ENCODE assay signal across 17 cellular contexts in genomic region chr1:25026757-25027450, GRCh38.
DNase-seq lines count a peak whose midpoint lies in the region; ATAC-seq and TF ChIP-seq lines count a peak whose summit lies in the region.
"Had no signal": no experiment of that assay in that cellular context is flagged by ENCODE, and none has a peak within 500 bp of the region (broad histone marks: within the 10 kb centered on the region; RNA-seq: fewer than 3 reads in every experiment).

No MANE protein-coding gene starts in this region.

- no peaks in the 10 kb centered on the region for H3K36me3 ChIP-seq in KOPT-K1 (ENCODE audit: insufficient read depth, low read length)

- CTCF ChIA-PET in activated CD8-positive, alpha-beta memory T cell treated with anti-CD3 and anti-CD28 coated beads, Interleukin-2, amount 10 ng/mL, durations not matched to agents 7 days and 5 days (lab: Charles Lee) = interaction anchor here (0.8 to 9.1 kb wide), 8 partner anchors 10 to 116 kb away, joined by 3 to 144 read pairs (median 6); no protein-coding TSS in a partner anchor
- CTCF ChIA-PET in HEK293T (lab: Yijun Ruan, JAX) = interaction anchor here (0.9 kb wide), 1 partner anchor 10 kb away, joined by 5 read pairs; no protein-coding TSS in a partner anchor

- TF ChIP-seq CTCF in osteocyte (IDR thresholded peaks at IDR 0.05) = peak; percentile 16

- H3K9me3 ChIP-seq in KOPT-K1 (ENCODE audit: insufficient read depth, low read length, poor library complexity, severe bottlenecking) = no peaks in the 10 kb centered on the region

- H3K36me3 Mint-ChIP-seq in activated CD8-positive, alpha-beta memory T cell treated with anti-CD3 and anti-CD28 coated beads, Interleukin-2, amount 10 ng/mL, durations not matched to agents 7 days and 5 days = no peaks in the 10 kb centered on the region
- no peaks in the 10 kb centered on the region for H3K36me3 Mint-ChIP-seq in activated naive CD8-positive, alpha-beta T cell treated with anti-CD3 and anti-CD28 coated beads, Interleukin-2, amount 50 U/mL, for 24 hours (ENCODE audit: low read depth)
- no peaks in the 10 kb centered on the region for H3K36me3 Mint-ChIP-seq in osteocyte (ENCODE audit: unreplicated experiment)

- POLR2A ChIA-PET in HEK293T (lab: Yijun Ruan, JAX) = no interaction called here

- H3K4me3 Mint-ChIP-seq in activated CD8-positive, alpha-beta memory T cell treated with anti-CD3 and anti-CD28 coated beads, Interleukin-2, amount 10 ng/mL, durations not matched to agents 7 days and 5 days = no peak overlapping the region
- peak overlapping the region; percentile 8 for H3K4me3 Mint-ChIP-seq in activated naive CD8-positive, alpha-beta T cell treated with anti-CD3 and anti-CD28 coated beads, Interleukin-2, amount 50 U/mL, for 24 hours
- H3K4me3 Mint-ChIP-seq in osteocyte (ENCODE audit: unreplicated experiment) = no peak overlapping the region

- DNase-seq in activated CD8-positive, alpha-beta memory T cell treated with anti-CD3 and anti-CD28 coated beads, Interleukin-2, amount 10 ng/mL, durations not matched to agents 7 days and 5 days = no peak
- DNase-seq in activated CD8-positive, alpha-beta memory T cell treated with anti-CD3 and anti-CD28 coated beads, Interleukin-2, amount 50 U/mL, for 4 hours = no peak
- DNase-seq in activated naive CD8-positive, alpha-beta T cell treated with anti-CD3 and anti-CD28 coated beads, Interleukin-2, amount 50 U/mL, for 24 hours = no peak
- DNase-seq in osteocyte (ENCODE audit: extremely low spot score, unreplicated experiment) = no peak
- DNase-seq in T1000 (lab: John Stamatoyannopoulos, UW) = no peak
- DNase-seq in HEK293T (ENCODE audit: extremely low spot score) = no peak
- no peak for DNase-seq in NCI-H82 treated with DMSO at 0.1 percent for 48 hours (lab: John Stamatoyannopoulos, UW; ENCODE audit: unreplicated experiment)
- DNase-seq: erythroblast, glutamatergic neuron, HCEC 1CT, NCI-H1694 treated with DMSO at 0.1 percent for 48 hours, NCI-H524 treated with DMSO at 0.1 percent for 48 hours, small intestine had no signal

- peaks cover 37% of the 10 kb centered on the region for H3K4me1 Mint-ChIP-seq in activated CD8-positive, alpha-beta memory T cell treated with anti-CD3 and anti-CD28 coated beads, Interleukin-2, amount 10 ng/mL, durations not matched to agents 7 days and 5 days
- peaks cover 94% of the 10 kb centered on the region for H3K4me1 Mint-ChIP-seq in activated naive CD8-positive, alpha-beta T cell treated with anti-CD3 and anti-CD28 coated beads, Interleukin-2, amount 50 U/mL, for 24 hours
- H3K4me1 Mint-ChIP-seq in osteocyte (ENCODE audit: unreplicated experiment) = peaks cover 67% of the 10 kb centered on the region

- no peaks in the 10 kb centered on the region for H3K9me3 Mint-ChIP-seq in activated CD8-positive, alpha-beta memory T cell treated with anti-CD3 and anti-CD28 coated beads, Interleukin-2, amount 10 ng/mL, durations not matched to agents 7 days and 5 days (ENCODE audit: low read depth)
- no peaks in the 10 kb centered on the region for H3K9me3 Mint-ChIP-seq in activated naive CD8-positive, alpha-beta T cell treated with anti-CD3 and anti-CD28 coated beads, Interleukin-2, amount 50 U/mL, for 24 hours
- H3K9me3 Mint-ChIP-seq in osteocyte (ENCODE audit: unreplicated experiment) = no peaks in the 10 kb centered on the region

- H3K27me3 Mint-ChIP-seq in activated CD8-positive, alpha-beta memory T cell treated with anti-CD3 and anti-CD28 coated beads, Interleukin-2, amount 10 ng/mL, durations not matched to agents 7 days and 5 days = no peaks in the 10 kb centered on the region
- no peaks in the 10 kb centered on the region for H3K27me3 Mint-ChIP-seq in activated naive CD8-positive, alpha-beta T cell treated with anti-CD3 and anti-CD28 coated beads, Interleukin-2, amount 50 U/mL, for 24 hours
- H3K27me3 Mint-ChIP-seq in osteocyte (ENCODE audit: unreplicated experiment) = no peaks in the 10 kb centered on the region

- peak overlapping the region; percentile 69 for H3K27ac Mint-ChIP-seq in activated CD8-positive, alpha-beta memory T cell treated with anti-CD3 and anti-CD28 coated beads, Interleukin-2, amount 10 ng/mL, durations not matched to agents 7 days and 5 days
- H3K27ac Mint-ChIP-seq in activated naive CD8-positive, alpha-beta T cell treated with anti-CD3 and anti-CD28 coated beads, Interleukin-2, amount 50 U/mL, for 24 hours = no peak overlapping the region
- peak overlapping the region; percentile 58 for H3K27ac Mint-ChIP-seq in osteocyte (ENCODE audit: unreplicated experiment)

- H3K27ac ChIP-seq in KOPT-K1 (ENCODE audit: low read depth, low read length, poor library complexity, severe bottlenecking) = peak overlapping the region; percentile 99
- H3K27ac ChIP-seq: HL-60, parathyroid adenoma, RWPE1 had no signal

- ATAC-seq in activated CD8-positive, alpha-beta memory T cell treated with anti-CD3 and anti-CD28 coated beads, Interleukin-2, amount 10 ng/mL, durations not matched to agents 7 days and 5 days = no peak
- no peak for ATAC-seq in activated naive CD8-positive, alpha-beta T cell treated with anti-CD3 and anti-CD28 coated beads, Interleukin-2, amount 50 U/mL, for 24 hours

TF ChIP-seq in HEK293T, 16 proteins besides CTCF, POLR2A, EP300 and RAD21:
- TF ChIP-seq FOXM1 (IDR thresholded peaks at IDR 0.05; ENCODE audit: borderline replicate concordance) (no peak), ARNT (IDR thresholded peaks at IDR 0.05) (no peak), NFRKB (IDR thresholded peaks at IDR 0.05) (no peak), HDGF (IDR thresholded peaks at IDR 0.05; ENCODE audit: borderline replicate concordance) (no peak), CTBP1 (IDR thresholded peaks at IDR 0.05; ENCODE audit: borderline replicate concordance) (no peak), SP1 (IDR thresholded peaks at IDR 0.05) (no peak), PKNOX1 (IDR thresholded peaks at IDR 0.05) (no peak), BHLHE40 (IDR thresholded peaks at IDR 0.05; ENCODE audit: borderline replicate concordance) (no peak), LEF1 (IDR thresholded peaks at IDR 0.05; ENCODE audit: borderline replicate concordance) (no peak), ZNF384 (IDR thresholded peaks at IDR 0.05) (no peak), L3MBTL2 (conservative IDR thresholded peaks at IDR 0.05) (no peak), SUZ12 (IDR thresholded peaks at IDR 0.05) (no peak)
